1 cellular context compared by ENCODE assay signal in genomic region chr3:94082412-94082937, GRCh38.
A peak's percentile ranks its signal among the peaks of the same experiment; 100 is the strongest.
TF ChIP-seq lines count a peak whose summit lies in the region.

No MANE protein-coding gene starts in this region.

TF ChIP-seq in HEK293, 187 proteins besides CTCF, POLR2A, EP300 and RAD21 (continued from another document and continues in another):
- no peak for TF ChIP-seq ZNF280D (tag by site-specific recombination; IDR thresholded peaks at IDR 0.05)
- TF ChIP-seq ZNF112 (tag by site-specific recombination; IDR thresholded peaks at IDR 0.05), result no peak
- TF ChIP-seq MYNN (tag by site-specific recombination; IDR thresholded peaks at IDR 0.05; ENCODE audit: borderline replicate concordance), result no peak
- no peak for TF ChIP-seq ZNF830 (tag by site-specific recombination; IDR thresholded peaks at IDR 0.05; ENCODE audit: low read depth)
- no peak for TF ChIP-seq ZNF610 (tag by site-specific recombination; IDR thresholded peaks at IDR 0.05; ENCODE audit: borderline replicate concordance)
- TF ChIP-seq BCL11A (tag by site-specific recombination; IDR thresholded peaks at IDR 0.05; ENCODE audit: low read depth), result peak; percentile 42; the same call in 1 of the 2 replicates
- TF ChIP-seq ZNF677 (tag by site-specific recombination; IDR thresholded peaks at IDR 0.05), result no peak
- TF ChIP-seq ZNF776 (tag by site-specific recombination; IDR thresholded peaks at IDR 0.05; ENCODE audit: borderline replicate concordance), result no peak
- no peak for TF ChIP-seq ZNF521 (tag by site-specific recombination; IDR thresholded peaks at IDR 0.05)
- TF ChIP-seq ZNF341 (tag by site-specific recombination; IDR thresholded peaks at IDR 0.05; ENCODE audit: low read depth), result no peak
- TF ChIP-seq ZNF426 (tag by site-specific recombination; IDR thresholded peaks at IDR 0.05), result no peak
- no peak for TF ChIP-seq PRDM2 (tag by site-specific recombination; IDR thresholded peaks at IDR 0.05; ENCODE audit: borderline replicate concordance)
- no peak for TF ChIP-seq ZFP3 (tag by site-specific recombination; IDR thresholded peaks at IDR 0.05; ENCODE audit: low read depth)
- no peak for TF ChIP-seq ZNF837 (tag by site-specific recombination; IDR thresholded peaks at IDR 0.05)
- TF ChIP-seq ZNF585B (tag by site-specific recombination; IDR thresholded peaks at IDR 0.05), result no peak
- no peak for TF ChIP-seq ZNF174 (tag by site-specific recombination; IDR thresholded peaks at IDR 0.05)
- peak; percentile 74 for TF ChIP-seq PRDM10 (tag by site-specific recombination; IDR thresholded peaks at IDR 0.05)
- TF ChIP-seq ZNF76 (tag by site-specific recombination; IDR thresholded peaks at IDR 0.05; ENCODE audit: borderline replicate concordance, low read depth), result no peak
- no peak for TF ChIP-seq ZNF785 (tag by site-specific recombination; IDR thresholded peaks at IDR 0.05)
- TF ChIP-seq HOXA7 (CRISPR knock-in tag; IDR thresholded peaks at IDR 0.05; ENCODE audit: borderline replicate concordance), result no peak
- TF ChIP-seq ZNF621 (tag by site-specific recombination; IDR thresholded peaks at IDR 0.05), result no peak
- no peak for TF ChIP-seq ATF2 (tag by site-specific recombination; IDR thresholded peaks at IDR 0.05; ENCODE audit: low read depth)
- peak; percentile 68 for TF ChIP-seq SP7 (tag by site-specific recombination; IDR thresholded peaks at IDR 0.05)
- no peak for TF ChIP-seq ZNF416 (tag by site-specific recombination; IDR thresholded peaks at IDR 0.05)
- no peak for TF ChIP-seq ZBTB26 (tag by site-specific recombination; optimal IDR thresholded peaks at IDR 0.05)
- no peak for TF ChIP-seq ZNF473 (tag by site-specific recombination; IDR thresholded peaks at IDR 0.05)
- no peak for TF ChIP-seq ZNF10 (tag by site-specific recombination; IDR thresholded peaks at IDR 0.05)
- no peak for TF ChIP-seq KLF7 (tag by site-specific recombination; IDR thresholded peaks at IDR 0.05; ENCODE audit: borderline replicate concordance)
- TF ChIP-seq ZNF169 (tag by site-specific recombination; IDR thresholded peaks at IDR 0.05), result no peak
- no peak for TF ChIP-seq ZNF239 (tag by site-specific recombination; IDR thresholded peaks at IDR 0.05)
- no peak for TF ChIP-seq ZNF155 (tag by site-specific recombination; IDR thresholded peaks at IDR 0.05)
- peak; percentile 44; the same call in 1 of the 2 replicates for TF ChIP-seq TCF7L2 (IDR thresholded peaks at IDR 0.05; ENCODE audit: borderline replicate concordance, low read depth, low read length)
- TF ChIP-seq ZNF654 (tag by site-specific recombination; IDR thresholded peaks at IDR 0.05; ENCODE audit: low read depth), result no peak
- TF ChIP-seq ZSCAN23 (tag by site-specific recombination; IDR thresholded peaks at IDR 0.05), result 0 out of 2 replicates have a peak, but pooled peaks have one; percentile 11
- no peak for TF ChIP-seq EGR2 (tag by site-specific recombination; IDR thresholded peaks at IDR 0.05; ENCODE audit: low read depth)
- no peak for TF ChIP-seq ZBTB17 (tag by site-specific recombination; IDR thresholded peaks at IDR 0.05)
- no peak for TF ChIP-seq ZNF792 (tag by site-specific recombination; IDR thresholded peaks at IDR 0.05)
- no peak for TF ChIP-seq GLI4 (tag by site-specific recombination; IDR thresholded peaks at IDR 0.05)
- TF ChIP-seq ZNF266 (tag by site-specific recombination; IDR thresholded peaks at IDR 0.05; ENCODE audit: low read depth), result no peak
- TF ChIP-seq ZNF18 (tag by site-specific recombination; IDR thresholded peaks at IDR 0.05), result no peak
- peak; percentile 88; the same call in 1 of the 2 replicates for TF ChIP-seq ZNF664 (tag by site-specific recombination; IDR thresholded peaks at IDR 0.05)
- no peak for TF ChIP-seq ZNF391 (tag by site-specific recombination; IDR thresholded peaks at IDR 0.05; ENCODE audit: borderline replicate concordance, low read depth)
- TF ChIP-seq ZBTB7A (tag by site-specific recombination; IDR thresholded peaks at IDR 0.05; ENCODE audit: low read depth), result no peak
- peak; percentile 91 for TF ChIP-seq OSR2 (tag by site-specific recombination; IDR thresholded peaks at IDR 0.05)
- no peak for TF ChIP-seq ZNF280C (tag by site-specific recombination; IDR thresholded peaks at IDR 0.05)
